In the genomic region with DNA sequence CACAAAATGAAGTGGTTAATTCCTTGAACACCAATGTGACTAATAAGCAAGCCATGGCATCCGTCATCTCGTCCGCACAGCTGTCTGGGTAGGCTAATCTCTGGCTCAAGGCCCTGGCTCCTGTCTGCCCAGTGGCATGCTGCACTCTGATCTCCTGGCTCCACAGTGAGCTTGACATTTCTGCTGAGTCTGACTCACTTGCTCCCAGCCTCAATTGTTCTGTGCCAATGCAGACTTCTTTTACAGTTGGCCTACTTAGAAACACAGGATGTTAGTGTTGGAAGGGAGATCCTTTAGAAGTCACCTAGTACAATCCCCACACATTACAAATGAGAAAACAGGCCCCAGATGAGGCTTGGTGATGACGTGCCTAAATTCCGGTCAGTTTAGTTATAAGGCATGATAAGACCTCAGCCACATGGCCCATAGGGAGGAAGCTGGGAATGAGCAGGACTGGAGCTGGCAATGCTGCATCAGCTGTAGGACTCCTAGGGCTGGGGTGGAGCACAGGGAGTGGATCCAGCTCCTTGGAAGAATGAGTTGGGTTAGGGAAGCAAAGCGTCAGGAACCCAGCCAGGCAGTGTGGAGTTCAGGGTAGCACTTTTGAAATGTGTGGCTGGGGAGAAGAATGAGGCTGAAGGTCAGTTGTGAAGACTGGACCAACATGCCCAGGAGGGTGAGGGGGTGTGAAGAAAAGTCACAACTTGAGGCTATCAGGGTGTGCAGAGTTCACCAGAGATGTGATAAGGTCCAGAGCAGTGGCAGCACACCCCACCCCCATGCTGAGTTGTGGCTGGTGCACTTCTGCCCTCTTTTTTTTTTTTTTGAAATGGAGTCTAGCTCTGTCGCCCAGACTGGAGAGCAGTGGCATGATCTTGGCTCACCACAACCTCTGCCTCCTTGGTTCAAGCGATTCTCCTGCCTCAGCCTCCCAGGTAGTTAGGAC, we compare ENCODE assay signal across 10 cellular contexts.
DNase-seq lines count a peak whose midpoint lies in the region; ATAC-seq, FAIRE-seq and TF ChIP-seq lines count a peak whose summit lies in the region.
"Had no signal": no experiment of that assay in that cellular context is flagged by ENCODE, and none has a peak within 500 bp of the region (broad histone marks: within the 10 kb centered on the region; RNA-seq: fewer than 3 reads in every experiment).

No MANE protein-coding gene starts in this region.

- intact Hi-C loops in pancreas (cut with DNase I) = no loop called here

- ATAC-seq in pancreas (peak; percentile 76 to 87 (median 84)), HG02678 (IDR thresholded peaks at IDR 0.05; ENCODE audit: unreplicated experiment) (no peak), HG02852 (IDR thresholded peaks at IDR 0.05; ENCODE audit: unreplicated experiment) (no peak)

- TF ChIP-seq EP300 in SK-N-SH (IDR thresholded peaks at IDR 0.05; ENCODE audit: borderline replicate concordance in 1 of 2, low read depth in 1 of 2, low read length in 1 of 2) = peak; percentile 21 to 92; a peak in 2 of 4 replicates

- POLR2A ChIA-PET in CD8-positive, alpha-beta memory T cell (lab: Charles Lee) = no interaction called here
- POLR2A ChIA-PET in SK-N-SH (lab: Yijun Ruan, JAX) = interaction anchor here (0.9 to 1.7 kb wide), 2 partner anchors 71 to 105 kb away, joined by 3 to 4 read pairs; a partner anchor contains a TSS

- no peak for DNase-seq in CD8-positive, alpha-beta memory T cell
- DNase-seq in SK-N-SH (peak; percentile 46), fibroblast of the conjunctiva (ENCODE audit: low read depth) (peak; percentile 88), pancreas (peak in 4 of 6 donors; percentile 27 to 57 (median 40)), ACHN (no peak), GM10266 (ENCODE audit: extremely low spot score) (no peak)
- DNase-seq: activated CD4-positive, alpha-beta T cell treated with anti-CD3 and anti-CD28 coated beads for 4 hours had no signal

- H3K9me3 ChIP-seq in CD8-positive, alpha-beta memory T cell (ENCODE audit: low read length) = no peaks in the 10 kb centered on the region
- no peaks in the 10 kb centered on the region for H3K9me3 ChIP-seq in SK-N-SH
- no peaks in the 10 kb centered on the region for H3K9me3 ChIP-seq in pancreas

- H3F3A ChIP-seq in SK-N-SH (replicated peaks; ENCODE audit: insufficient read depth) = peaks cover 27% of the 10 kb centered on the region

- in situ Hi-C loops in ACHN (cut with HindIII; ENCODE audit: low pct_ligation_motif_present, low pct_unique_long_range_greater_than_20kb, low sequenced_read_pairs) = no loop called here

- H3K4me3 ChIP-seq in CD8-positive, alpha-beta memory T cell (ENCODE audit: low read length) = no peak overlapping the region
- H3K4me3 ChIP-seq in SK-N-SH (ENCODE audit: low read depth in 2 of 2, low read length in 1 of 2) = no peak overlapping the region
- H3K4me3 ChIP-seq in pancreas = no peak overlapping the region

- TF ChIP-seq CTCF in SK-N-SH (IDR thresholded peaks at IDR 0.05) (no peak), pancreas (IDR thresholded peaks at IDR 0.05) (no peak), GM10266 (IDR thresholded peaks at IDR 0.05; ENCODE audit: control insufficient read depth, insufficient read depth, low read depth, missing control alignments) (no peak)

- H3K27me3 Mint-ChIP-seq in CD8-positive, alpha-beta memory T cell = peaks cover 2 to 7% of the 10 kb centered on the region in 2 donors

- 37% methylated on average over 8 of the region's 8 CpGs for WGBS in SK-N-SH (ENCODE audit: low lambda C conversion rate)
- WGBS in pancreas, 2 donors = 50 to 55% methylated on average over 8 of the region's 8 CpGs

- H3K36me3 ChIP-seq in CD8-positive, alpha-beta memory T cell (ENCODE audit: insufficient read depth, low read length) = no peaks in the 10 kb centered on the region
- H3K36me3 ChIP-seq in SK-N-SH (replicated peaks in 1 of 2; ENCODE audit: control insufficient read depth in 1 of 2, insufficient read depth in 2 of 2, low read length in 1 of 2) (no peaks in the 10 kb centered on the region), pancreas (no peaks in the 10 kb centered on the region)

- peaks cover 5 to 10% (median 7%) of the 10 kb centered on the region in 3 donors for H3K4me1 Mint-ChIP-seq in CD8-positive, alpha-beta memory T cell

- no peak overlapping the region for H3K4me3 Mint-ChIP-seq in CD8-positive, alpha-beta memory T cell

- H3K79me2 ChIP-seq in SK-N-SH (ENCODE audit: insufficient read depth) = no peaks in the 10 kb centered on the region

- no peak overlapping the region for H2AFZ ChIP-seq in SK-N-SH (ENCODE audit: low read depth)

- FAIRE-seq in pancreas (lab: Jason Lieb, UNC) = no peak

- no peak overlapping the region for H3K27ac Mint-ChIP-seq in CD8-positive, alpha-beta memory T cell

- H3K27me3 ChIP-seq in CD8-positive, alpha-beta memory T cell (ENCODE audit: insufficient read depth, low read length, poor library complexity, severe bottlenecking) = no peaks in the 10 kb centered on the region
- H3K27me3 ChIP-seq in SK-N-SH (ENCODE audit: insufficient read depth) (no peaks in the 10 kb centered on the region), pancreas (no peaks in the 10 kb centered on the region)

- peak overlapping the region; percentile 51 for H3K27ac ChIP-seq in CD8-positive, alpha-beta memory T cell (ENCODE audit: low read depth, low read length)
- H3K27ac ChIP-seq in SK-N-SH (ENCODE audit: low read depth in 2 of 2, low read length in 1 of 2) = peak overlapping the region; percentile 59 to 87; a peak in 3 of 4 replicates
- H3K27ac ChIP-seq in pancreas = peak overlapping the region in 2 of 4 donors; percentile 8 to 31
- H3K27ac ChIP-seq: HL-60 had no signal

- peak overlapping the region; percentile 30; the same call in 1 of the 2 replicates for H3K4me2 ChIP-seq in SK-N-SH

- TF ChIP-seq RAD21 in SK-N-SH (IDR thresholded peaks at IDR 0.05; ENCODE audit: low read length) = no peak

- H3K36me3 Mint-ChIP-seq in CD8-positive, alpha-beta memory T cell = no peaks in the 10 kb centered on the region

- CTCF ChIA-PET in CD8-positive, alpha-beta memory T cell (lab: Charles Lee) = interaction anchor here (1.6 kb wide), 1 partner anchor 19 kb away, joined by 5 read pairs; no protein-coding TSS in a partner anchor
- CTCF ChIA-PET in SK-N-SH (lab: Yijun Ruan, JAX) = interaction anchor here (0.6 to 1.3 kb wide), 4 partner anchors 13 to 133 kb away, joined by 3 to 5 read pairs (median 3); no protein-coding TSS in a partner anchor

- H3K9me2 ChIP-seq in SK-N-SH = no peaks in the 10 kb centered on the region

- no peaks in the 10 kb centered on the region for H4K20me1 ChIP-seq in SK-N-SH (ENCODE audit: insufficient read depth)

- no peaks in the 10 kb centered on the region for H3K4me1 ChIP-seq in CD8-positive, alpha-beta memory T cell (ENCODE audit: insufficient read depth, low read length)
- H3K4me1 ChIP-seq in SK-N-SH (ENCODE audit: control insufficient read depth in 1 of 2, insufficient read depth in 2 of 2, low read depth in 1 of 2, low read length in 1 of 2) (peaks cover 15% of the 10 kb centered on the region in 2 experiments; a peak in 2 of 4 replicates), pancreas (peaks cover 0 to 5% (median 0%) of the 10 kb centered on the region in 3 donors)

- H3K9me3 Mint-ChIP-seq in CD8-positive, alpha-beta memory T cell = no peaks in the 10 kb centered on the region

- H3K9ac ChIP-seq in SK-N-SH = peak overlapping the region; percentile 59

TF ChIP-seq in SK-N-SH, 30 proteins besides CTCF, POLR2A, EP300 and RAD21 (continues in another document):
- peak; percentile 60 for TF ChIP-seq ELF1 (IDR thresholded peaks at IDR 0.05)
- TF ChIP-seq CHD2 (IDR thresholded peaks at IDR 0.05; ENCODE audit: low read length, partially characterized antibody) = peak; percentile 7
- TF ChIP-seq NRF1 (IDR thresholded peaks at IDR 0.05; ENCODE audit: low read depth, low read length) = no peak
- TF ChIP-seq, protein P1, sequence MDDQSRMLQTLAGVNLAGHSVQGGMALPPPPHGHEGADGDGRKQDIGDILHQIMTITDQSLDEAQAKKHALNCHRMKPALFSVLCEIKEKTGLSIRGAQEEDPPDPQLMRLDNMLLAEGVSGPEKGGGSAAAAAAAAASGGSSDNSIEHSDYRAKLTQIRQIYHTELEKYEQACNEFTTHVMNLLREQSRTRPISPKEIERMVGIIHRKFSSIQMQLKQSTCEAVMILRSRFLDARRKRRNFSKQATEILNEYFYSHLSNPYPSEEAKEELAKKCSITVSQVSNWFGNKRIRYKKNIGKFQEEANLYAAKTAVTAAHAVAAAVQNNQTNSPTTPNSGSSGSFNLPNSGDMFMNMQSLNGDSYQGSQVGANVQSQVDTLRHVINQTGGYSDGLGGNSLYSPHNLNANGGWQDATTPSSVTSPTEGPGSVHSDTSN (IDR thresholded peaks at IDR 0.05) = peak; percentile 96
- TF ChIP-seq, protein P2, sequence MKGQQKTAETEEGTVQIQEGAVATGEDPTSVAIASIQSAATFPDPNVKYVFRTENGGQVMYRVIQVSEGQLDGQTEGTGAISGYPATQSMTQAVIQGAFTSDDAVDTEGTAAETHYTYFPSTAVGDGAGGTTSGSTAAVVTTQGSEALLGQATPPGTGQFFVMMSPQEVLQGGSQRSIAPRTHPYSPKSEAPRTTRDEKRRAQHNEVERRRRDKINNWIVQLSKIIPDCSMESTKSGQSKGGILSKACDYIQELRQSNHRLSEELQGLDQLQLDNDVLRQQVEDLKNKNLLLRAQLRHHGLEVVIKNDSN (IDR thresholded peaks at IDR 0.05; ENCODE audit: borderline replicate concordance, low read depth) = peak; percentile 52; the same call in 1 of the 2 replicates
- TF ChIP-seq RCOR1 (IDR thresholded peaks at IDR 0.05; ENCODE audit: low read length) = peak; percentile 46
- TF ChIP-seq NFIC (IDR thresholded peaks at IDR 0.05; ENCODE audit: borderline replicate concordance) = peak; percentile 99
- TF ChIP-seq, protein P3, sequence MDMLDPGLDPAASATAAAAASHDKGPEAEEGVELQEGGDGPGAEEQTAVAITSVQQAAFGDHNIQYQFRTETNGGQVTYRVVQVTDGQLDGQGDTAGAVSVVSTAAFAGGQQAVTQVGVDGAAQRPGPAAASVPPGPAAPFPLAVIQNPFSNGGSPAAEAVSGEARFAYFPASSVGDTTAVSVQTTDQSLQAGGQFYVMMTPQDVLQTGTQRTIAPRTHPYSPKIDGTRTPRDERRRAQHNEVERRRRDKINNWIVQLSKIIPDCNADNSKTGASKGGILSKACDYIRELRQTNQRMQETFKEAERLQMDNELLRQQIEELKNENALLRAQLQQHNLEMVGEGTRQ (IDR thresholded peaks at IDR 0.05; ENCODE audit: borderline replicate concordance, low read depth, low read length) = no peak
- 0 out of 2 replicates have a peak, but pooled peaks have one; percentile 5 for TF ChIP-seq GATA2 (CRISPR knock-in tag; IDR thresholded peaks at IDR 0.05)
- TF ChIP-seq GABPA (IDR thresholded peaks at IDR 0.05; ENCODE audit: low read depth) = peak; percentile 39

Comparison
In these comparisons a context has a peak if more than half of its experiments do, and no peak if none do; other contexts are left out.
1. DNase-seq: peak in SK-N-SH (single experiment), fibroblast of the conjunctiva (single experiment) and pancreas (4 of 6); none in CD8-positive, alpha-beta memory T cell (0 of 5), ACHN (single experiment) and GM10266 (single experiment).
2. ATAC-seq: peak in pancreas (4 of 4); none in HG02678 (single experiment) and HG02852 (single experiment).